24 cellular contexts compared by ENCODE assay signal in genomic region chr17:43352579-43352978, GRCh38.
"Had no signal": no experiment of that assay in that cellular context is flagged by ENCODE, and none has a peak within 500 bp of the region (broad histone marks: within the 10 kb centered on the region; RNA-seq: fewer than 3 reads in every experiment).

No MANE protein-coding gene starts in this region.

- H3K27me3 ChIP-seq: MG63, Peyer's patch, SJSA1 had no signal

- H3K4me2 ChIP-seq: PC-9 had no signal

- DNase-seq: Karpas-422, KG1, MG63, NCI-H1092, NCI-H1105 treated with DMSO at 0.1 percent for 48 hours, NCI-H1417 treated with DMSO at 0.1 percent for 48 hours, NCI-H146, NCI-H1694 treated with DMSO at 0.1 percent for 48 hours, NCI-H1930, NCI-H2081, NCI-H2171, NCI-H226, NCI-H446, NCI-H510A, NCI-H524 treated with DMSO at 0.1 percent for 48 hours, NCI-H69, NCI-H774, PC-9, Peyer's patch, Right ventricle myocardium superior, SIG-M5 had no signal

- H3K36me3 ChIP-seq: Peyer's patch had no signal

- H2AFZ ChIP-seq: PC-9 had no signal

- H3K27ac ChIP-seq: HL-60, PC-9, SJSA1, SK-N-MC had no signal

- H3K4me1 ChIP-seq: Peyer's patch had no signal

- H3K4me3 ChIP-seq: MG63, PC-9, Peyer's patch, SJSA1, SK-N-MC had no signal
